8 cellular contexts compared by ENCODE assay signal in genomic region chr21:33300701-33301631, GRCh38. TPM values are rescaled to one million over a fixed set of nuclear protein-coding genes. Genes with fewer than 3 reads are reported as not detected.
DNase-seq lines count a peak whose midpoint lies in the region; ATAC-seq and TF ChIP-seq lines count a peak whose summit lies in the region.

No MANE protein-coding gene starts in this region.

- H3K4me1 ChIP-seq in left lung: peaks cover 6 to 76% of the 10 kb centered on the region in 2 donors
- H3K4me1 ChIP-seq in uterus: no peaks in the 10 kb centered on the region

- H3K36me3 Mint-ChIP-seq in activated naive CD4-positive, alpha-beta T cell treated with anti-CD3 and anti-CD28 coated beads, Interleukin-2, amount 50 U/mL, for 24 hours: peaks cover 1% of the 10 kb centered on the region
- H3K36me3 Mint-ChIP-seq in activated naive CD4-positive, alpha-beta T cell treated with anti-CD3 and anti-CD28 coated beads, Interleukin-2, amount 50 U/mL, for 72 hours: peaks cover 0 to 14% of the 10 kb centered on the region in 2 donors
- no peaks in the 10 kb centered on the region for H3K36me3 Mint-ChIP-seq in activated CD8-positive, alpha-beta T cell treated with anti-CD3 and anti-CD28 coated beads for 36 hours (ENCODE audit: low read depth)

- POLR2A ChIA-PET in activated CD8-positive, alpha-beta T cell treated with anti-CD3 and anti-CD28 coated beads for 36 hours (lab: Charles Lee): interaction anchor here (0.8 to 1.6 kb wide), 2 partner anchors 14 to 133 kb away, joined by 3 to 4 read pairs; no protein-coding TSS in a partner anchor

- no peak for TF ChIP-seq POLR2A in uterus (IDR thresholded peaks at IDR 0.05)

- peak overlapping the region; percentile 81 for H3K27ac Mint-ChIP-seq in activated naive CD4-positive, alpha-beta T cell treated with anti-CD3 and anti-CD28 coated beads, Interleukin-2, amount 50 U/mL, for 24 hours
- H3K27ac Mint-ChIP-seq in activated naive CD4-positive, alpha-beta T cell treated with anti-CD3 and anti-CD28 coated beads, Interleukin-2, amount 50 U/mL, for 72 hours: peak overlapping the region in 1 of 2 donors; percentile 75
- H3K27ac Mint-ChIP-seq in activated CD8-positive, alpha-beta T cell treated with anti-CD3 and anti-CD28 coated beads for 36 hours: peak overlapping the region; percentile 65

- no peaks in the 10 kb centered on the region for H3K27me3 Mint-ChIP-seq in activated naive CD4-positive, alpha-beta T cell treated with anti-CD3 and anti-CD28 coated beads, Interleukin-2, amount 50 U/mL, for 24 hours
- H3K27me3 Mint-ChIP-seq in activated CD8-positive, alpha-beta T cell treated with anti-CD3 and anti-CD28 coated beads for 36 hours: no peaks in the 10 kb centered on the region

- no peaks in the 10 kb centered on the region for H3K9me3 ChIP-seq in left lung
- no peaks in the 10 kb centered on the region for H3K9me3 ChIP-seq in uterus

- no peak for ATAC-seq in activated naive CD4-positive, alpha-beta T cell treated with anti-CD3 and anti-CD28 coated beads, Interleukin-2, amount 50 U/mL, for 72 hours
- no peak for ATAC-seq in activated CD8-positive, alpha-beta T cell treated with anti-CD3 and anti-CD28 coated beads for 36 hours
- ATAC-seq in left lung: peak; percentile 72

- H3K9me3 Mint-ChIP-seq in activated naive CD4-positive, alpha-beta T cell treated with anti-CD3 and anti-CD28 coated beads, Interleukin-2, amount 50 U/mL, for 24 hours: no peaks in the 10 kb centered on the region
- no peaks in the 10 kb centered on the region for H3K9me3 Mint-ChIP-seq in activated naive CD4-positive, alpha-beta T cell treated with anti-CD3 and anti-CD28 coated beads, Interleukin-2, amount 50 U/mL, for 72 hours
- no peaks in the 10 kb centered on the region for H3K9me3 Mint-ChIP-seq in activated CD8-positive, alpha-beta T cell treated with anti-CD3 and anti-CD28 coated beads for 36 hours

- H3K4me3 ChIP-seq in left lung (no peak overlapping the region), uterus (no peak overlapping the region)

- H3K27ac ChIP-seq in left lung: peak overlapping the region; percentile 80 to 94
- H3K27ac ChIP-seq in uterus: peak overlapping the region; percentile 58 to 70

- CTCF ChIA-PET in activated CD8-positive, alpha-beta T cell treated with anti-CD3 and anti-CD28 coated beads for 36 hours (lab: Charles Lee): interaction anchor here (0.8 to 2.2 kb wide), 6 partner anchors 13 to 60 kb away, joined by 3 to 10 read pairs (median 3); partner anchors contain the start of gene IL10RB

- no peak for DNase-seq in activated naive CD4-positive, alpha-beta T cell treated with anti-CD3 and anti-CD28 coated beads, Interleukin-2, amount 50 U/mL, for 72 hours (ENCODE audit: low spot score in 2 of 2)
- no peak for DNase-seq in activated CD8-positive, alpha-beta T cell treated with anti-CD3 and anti-CD28 coated beads for 36 hours
- peak in 1 of 2 donors; percentile 60 for DNase-seq in left lung
- DNase-seq in uterus: no peak
- no peak for DNase-seq in NCI-H2171 treated with DMSO at 0.1 percent for 48 hours (lab: John Stamatoyannopoulos, UW)
- no peak for DNase-seq in GM19238 (ENCODE audit: insufficient read length, low spot score)
- DNase-seq in NCI-H446 (lab: John Stamatoyannopoulos, UW): no peak

- H3K4me3 Mint-ChIP-seq in activated naive CD4-positive, alpha-beta T cell treated with anti-CD3 and anti-CD28 coated beads, Interleukin-2, amount 50 U/mL, for 24 hours: peak overlapping the region; percentile 26
- no peak overlapping the region for H3K4me3 Mint-ChIP-seq in activated CD8-positive, alpha-beta T cell treated with anti-CD3 and anti-CD28 coated beads for 36 hours

- peaks cover 63% of the 10 kb centered on the region for H3K4me1 Mint-ChIP-seq in activated naive CD4-positive, alpha-beta T cell treated with anti-CD3 and anti-CD28 coated beads, Interleukin-2, amount 50 U/mL, for 24 hours
- H3K4me1 Mint-ChIP-seq in activated CD8-positive, alpha-beta T cell treated with anti-CD3 and anti-CD28 coated beads for 36 hours (ENCODE audit: low read depth): peaks cover 38% of the 10 kb centered on the region

- H3K36me3 ChIP-seq in left lung (peaks cover 0 to 21% of the 10 kb centered on the region in 2 donors), uterus (no peaks in the 10 kb centered on the region)

- TF ChIP-seq CTCF in activated CD8-positive, alpha-beta T cell treated with anti-CD3 and anti-CD28 coated beads for 36 hours (IDR thresholded peaks at IDR 0.05): no peak
- TF ChIP-seq CTCF in left lung (IDR thresholded peaks at IDR 0.05): no peak
- no peak for TF ChIP-seq CTCF in uterus (IDR thresholded peaks at IDR 0.05)

- H3K27me3 ChIP-seq in left lung (no peaks in the 10 kb centered on the region), uterus (no peaks in the 10 kb centered on the region)

- intact Hi-C loops in activated CD8-positive, alpha-beta T cell treated with anti-CD3 and anti-CD28 coated beads for 36 hours (cut with micrococcal nuclease): no loop called here
- intact Hi-C loops in left lung (cut with DNase I): no loop called here
- intact Hi-C loops in uterus (cut with DNase I; ENCODE audit: low total_unique reads): no loop called here

RNA-seq across cellular contexts. Expression of gene IFNAR1, which starts 23.8 kb away (rescaled TPM):
- total RNA-seq in activated naive CD4-positive, alpha-beta T cell treated with anti-CD3 and anti-CD28 coated beads, Interleukin-2, amount 50 U/mL, for 72 hours: 10 to 100 TPM; 21.9 to 26.4 TPM
- 10 to 100 TPM; 25.6 to 30.3 TPM for total RNA-seq in activated CD8-positive, alpha-beta T cell treated with anti-CD3 and anti-CD28 coated beads for 36 hours
- total RNA-seq in left lung (10 to 100 TPM; 63.4 to 71.3 TPM), uterus (100 to 1,000 TPM in 1 of 4 donors, 10 to 100 TPM in 3; 26.8 to 115 (median 39.3) TPM)

RNA-seq across cellular contexts. Expression of gene IL10RB, which starts 34.8 kb away (rescaled TPM):
- 10 to 100 TPM; 21.4 to 33.5 TPM for total RNA-seq in activated naive CD4-positive, alpha-beta T cell treated with anti-CD3 and anti-CD28 coated beads, Interleukin-2, amount 50 U/mL, for 72 hours
- total RNA-seq in activated CD8-positive, alpha-beta T cell treated with anti-CD3 and anti-CD28 coated beads for 36 hours: 10 to 100 TPM; 25.0 to 30.5 TPM
- total RNA-seq in left lung: 10 to 100 TPM; 42.3 to 48.2 TPM
- 10 to 100 TPM; 17.9 to 45.5 (median 27.7) TPM for total RNA-seq in uterus
